10 cellular contexts compared by ENCODE assay signal in the genomic region with DNA sequence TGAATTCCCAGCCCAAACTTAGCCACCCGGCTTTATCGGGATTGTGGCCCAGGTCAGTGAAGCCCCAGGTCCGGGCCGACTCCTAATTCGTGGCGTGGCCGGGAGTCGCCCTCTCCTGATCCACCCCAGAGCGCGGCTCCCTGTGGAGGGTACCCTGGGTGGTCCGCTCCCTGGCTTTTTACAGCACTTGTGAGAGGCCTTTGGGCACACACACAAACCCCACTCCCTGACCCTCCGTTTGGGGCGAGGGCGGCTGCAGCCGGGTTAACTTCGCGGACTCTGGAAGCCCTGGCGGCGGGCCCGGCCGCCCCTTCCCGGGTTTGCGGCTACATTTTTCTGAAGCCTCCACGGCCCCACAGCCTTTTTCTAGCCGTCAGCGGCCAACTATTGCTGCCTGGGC. TPM values are rescaled to one million over a fixed set of nuclear protein-coding genes. Genes with fewer than 3 reads are reported as not detected.
A peak's percentile ranks its signal among the peaks of the same experiment; 100 is the strongest.
DNase-seq lines count a peak whose midpoint lies in the region; ATAC-seq, FAIRE-seq and TF ChIP-seq lines count a peak whose summit lies in the region.
"Had no signal": no experiment of that assay in that cellular context is flagged by ENCODE, and none has a peak within 500 bp of the region (broad histone marks: within the 10 kb centered on the region; RNA-seq: fewer than 3 reads in every experiment).

No MANE protein-coding gene starts in this region.

- peaks cover 12% of the 10 kb centered on the region for H3K4me1 Mint-ChIP-seq in activated CD4-positive, alpha-beta T cell treated with anti-CD3 and anti-CD28 coated beads, Interleukin-2, amount 10 ng/mL, durations not matched to agents 24 days and 14 days
- H3K4me1 Mint-ChIP-seq in astrocyte (ENCODE audit: low read depth, unreplicated experiment) (no peaks in the 10 kb centered on the region), immature natural killer cell (peaks cover 16 to 17% of the 10 kb centered on the region in 2 donors)

- no peak for TF ChIP-seq POLR2A in suprapubic skin (IDR thresholded peaks at IDR 0.05)

- no peaks in the 10 kb centered on the region for H4K20me1 ChIP-seq in astrocyte (ENCODE audit: insufficient read depth, low read length)

- peak overlapping the region; percentile 98 for H2AFZ ChIP-seq in astrocyte (ENCODE audit: low read depth, low read length)

- H3K27ac ChIP-seq in astrocyte (ENCODE audit: low read depth, low read length) = no peak overlapping the region
- no peak overlapping the region for H3K27ac ChIP-seq in suprapubic skin

- WGBS in suprapubic skin = 60% methylated on average over 12 of the region's 26 CpGs

- intact Hi-C loops in activated CD4-positive, alpha-beta T cell treated with anti-CD3 and anti-CD28 coated beads, Interleukin-2, amount 10 ng/mL, durations not matched to agents 24 days and 14 days (cut with micrococcal nuclease) = loop anchor here (2.0 to 10.0 kb wide), 5 partner anchors 56 to 495 kb away; a partner anchor contains a TSS

- H3K9me3 ChIP-seq in astrocyte (ENCODE audit: insufficient read depth, low read depth, low read length) (peaks cover 2% of the 10 kb centered on the region), suprapubic skin (no peaks in the 10 kb centered on the region)

- DNase-seq in activated CD4-positive, alpha-beta T cell treated with anti-CD3 and anti-CD28 coated beads, Interleukin-2, amount 10 ng/mL, durations not matched to agents 24 days and 14 days = no peak
- no peak for DNase-seq in activated CD4-positive, alpha-beta T cell treated with anti-CD3 and anti-CD28 coated beads, Interleukin-2, amount 50 U/mL, for 48 hours
- DNase-seq in astrocyte (ENCODE audit: low read depth) = no peak
- no peak for DNase-seq in immature natural killer cell
- DNase-seq in suprapubic skin (ENCODE audit: low spot score in 2 of 2) = peak in 1 of 2 donors; percentile 76
- no peak for DNase-seq in SHP77 (lab: John Stamatoyannopoulos, UW)
- no peak for DNase-seq in NCI-H2227 (lab: John Stamatoyannopoulos, UW; ENCODE audit: unreplicated experiment)

- peaks cover 24% of the 10 kb centered on the region for H3K36me3 Mint-ChIP-seq in activated CD4-positive, alpha-beta T cell treated with anti-CD3 and anti-CD28 coated beads, Interleukin-2, amount 10 ng/mL, durations not matched to agents 24 days and 14 days (ENCODE audit: low read depth)
- peaks cover 9% of the 10 kb centered on the region for H3K36me3 Mint-ChIP-seq in astrocyte (ENCODE audit: low read depth, unreplicated experiment)
- peaks cover 0 to 24% (median 15%) of the 10 kb centered on the region in 3 donors for H3K36me3 Mint-ChIP-seq in immature natural killer cell

- H3K27me3 Mint-ChIP-seq in activated CD4-positive, alpha-beta T cell treated with anti-CD3 and anti-CD28 coated beads, Interleukin-2, amount 10 ng/mL, durations not matched to agents 24 days and 14 days = no peaks in the 10 kb centered on the region
- no peaks in the 10 kb centered on the region for H3K27me3 Mint-ChIP-seq in astrocyte (ENCODE audit: low read depth, unreplicated experiment)
- peaks cover 0 to 2% (median 2%) of the 10 kb centered on the region in 3 donors for H3K27me3 Mint-ChIP-seq in immature natural killer cell (ENCODE audit: low read depth in 3 of 3)

- H3K4me3 ChIP-seq in astrocyte (ENCODE audit: insufficient read depth, low read depth, low read length) (peak overlapping the region; percentile 81), suprapubic skin (peak overlapping the region; percentile 68)

- peak overlapping the region; percentile 99 for H3K4me3 Mint-ChIP-seq in activated CD4-positive, alpha-beta T cell treated with anti-CD3 and anti-CD28 coated beads, Interleukin-2, amount 10 ng/mL, durations not matched to agents 24 days and 14 days
- H3K4me3 Mint-ChIP-seq in astrocyte (ENCODE audit: unreplicated experiment) = no peak overlapping the region
- peak overlapping the region; percentile 92 to 99 (median 98) for H3K4me3 Mint-ChIP-seq in immature natural killer cell

- H3K9me3 Mint-ChIP-seq in activated CD4-positive, alpha-beta T cell treated with anti-CD3 and anti-CD28 coated beads, Interleukin-2, amount 10 ng/mL, durations not matched to agents 24 days and 14 days = peaks cover 13% of the 10 kb centered on the region
- peaks cover 26% of the 10 kb centered on the region for H3K9me3 Mint-ChIP-seq in astrocyte (ENCODE audit: unreplicated experiment)
- H3K9me3 Mint-ChIP-seq in immature natural killer cell = peaks cover 0 to 2% (median 0%) of the 10 kb centered on the region in 6 donors

- no peak for FAIRE-seq in astrocyte (lab: Jason Lieb, UNC)
- FAIRE-seq: frontal cortex had no signal

- peak overlapping the region; percentile 97 for H3K4me2 ChIP-seq in astrocyte (ENCODE audit: low read length)

- H3K27me3 ChIP-seq in astrocyte (ENCODE audit: insufficient read depth, low read length) = no peaks in the 10 kb centered on the region
- no peaks in the 10 kb centered on the region for H3K27me3 ChIP-seq in suprapubic skin

- peak overlapping the region; percentile 92 for H3K27ac Mint-ChIP-seq in activated CD4-positive, alpha-beta T cell treated with anti-CD3 and anti-CD28 coated beads, Interleukin-2, amount 10 ng/mL, durations not matched to agents 24 days and 14 days
- H3K27ac Mint-ChIP-seq in astrocyte (ENCODE audit: unreplicated experiment) (no peak overlapping the region), immature natural killer cell (peak overlapping the region in 3 of 6 donors; percentile 84 to 94 (median 87))

- no peaks in the 10 kb centered on the region for H3K79me2 ChIP-seq in astrocyte (ENCODE audit: insufficient read depth, low read length)

- H3K4me1 ChIP-seq in astrocyte (ENCODE audit: insufficient read depth, low read length) (peaks cover 3% of the 10 kb centered on the region), suprapubic skin (peaks cover 17% of the 10 kb centered on the region)

- peak overlapping the region; percentile 68 for H3K9ac ChIP-seq in astrocyte (ENCODE audit: low read length)

- TF ChIP-seq CTCF in astrocyte (IDR thresholded peaks at IDR 0.05; ENCODE audit: insufficient read depth, low read depth, low read length) = no peak
- TF ChIP-seq CTCF in suprapubic skin (IDR thresholded peaks at IDR 0.05) = no peak

- H3K36me3 ChIP-seq in astrocyte (ENCODE audit: insufficient read depth, low read length) = no peaks in the 10 kb centered on the region
- H3K36me3 ChIP-seq in suprapubic skin = peaks cover 4% of the 10 kb centered on the region

- ATAC-seq in GM21717 (IDR thresholded peaks at IDR 0.05; ENCODE audit: unreplicated experiment) = no peak
- ATAC-seq: HCT116 had no signal

- TF ChIP-seq EP300 in suprapubic skin (IDR thresholded peaks at IDR 0.05) = no peak

RNA-seq across cellular contexts. Expression of a gene that starts 56.5 kb away (rescaled TPM):
- 4.4 and 6.1 TPM in 2 replicates for total RNA-seq in activated CD4-positive, alpha-beta T cell treated with anti-CD3 and anti-CD28 coated beads, Interleukin-2, amount 10 ng/mL, durations not matched to agents 24 days and 14 days
- 5.5 and 5.9 TPM in 2 replicates for total RNA-seq in astrocyte
- 10 to 100 TPM in 2 of 3 donors, 1 to 10 TPM in 1; 8.6 to 15.4 (median 10.1) TPM for polyA plus RNA-seq in immature natural killer cell
- total RNA-seq in suprapubic skin = 1 to 10 TPM; 5.2 to 7.5 (median 6.9) TPM

RNA-seq across cellular contexts. Expression of a gene that starts 56.5 kb away (rescaled TPM):
- 4.8 TPM in 2 replicates for total RNA-seq in activated CD4-positive, alpha-beta T cell treated with anti-CD3 and anti-CD28 coated beads, Interleukin-2, amount 10 ng/mL, durations not matched to agents 24 days and 14 days
- 1.9 and 2.7 TPM in 2 replicates for total RNA-seq in astrocyte
- 1 to 10 TPM in 2 of 3 donors, under 1 TPM in 1; 0.13 to 3.9 (median 1.6) TPM for polyA plus RNA-seq in immature natural killer cell
- 1 to 10 TPM; 1.4 to 5.4 (median 3.7) TPM for total RNA-seq in suprapubic skin
